Comparison of ENCODE assay signal across 8 cellular contexts in genomic region chr1:62439652-62440371, GRCh38. TPM values are rescaled to one million over a fixed set of nuclear protein-coding genes. Genes with fewer than 3 reads are reported as not detected.
DNase-seq lines count a peak whose midpoint lies in the region; ATAC-seq and TF ChIP-seq lines count a peak whose summit lies in the region.

No MANE protein-coding gene starts in this region.

- no peaks in the 10 kb centered on the region for H3K9me3 ChIP-seq in smooth muscle cell (replicated peaks; ENCODE audit: low read depth)
- H3K9me3 ChIP-seq in trophoblast cell (ENCODE audit: insufficient read depth, low read depth, low read length), result no peaks in the 10 kb centered on the region

- H3K27me3 ChIP-seq in smooth muscle cell (ENCODE audit: low read depth), result no peaks in the 10 kb centered on the region
- no peaks in the 10 kb centered on the region for H3K27me3 ChIP-seq in trophoblast cell (ENCODE audit: insufficient read depth, low read length)

- peaks cover 15% of the 10 kb centered on the region for H3K79me1 ChIP-seq in trophoblast cell (ENCODE audit: low read length)

- H2AK5ac ChIP-seq in trophoblast cell (ENCODE audit: low read length), result no peak overlapping the region

- H2AFZ ChIP-seq in smooth muscle cell (ENCODE audit: low read depth), result no peak overlapping the region
- no peak overlapping the region for H2AFZ ChIP-seq in trophoblast cell (ENCODE audit: insufficient read depth, low read length, poor library complexity)

- no peak overlapping the region for H3K23ac ChIP-seq in trophoblast cell (ENCODE audit: low read length)

- intact Hi-C loops in activated naive CD4-positive, alpha-beta T cell treated with anti-CD3 and anti-CD28 coated beads for 36 hours (cut with micrococcal nuclease), result loop anchor here (5.0 kb wide), 1 partner anchor 882 kb away; the partner anchor contains the start of gene FOXD3

- peak overlapping the region; percentile 52 for H3K4me3 Mint-ChIP-seq in activated naive CD4-positive, alpha-beta T cell treated with anti-CD3 and anti-CD28 coated beads for 36 hours
- H3K4me3 Mint-ChIP-seq in activated CD8-positive, alpha-beta T cell treated with anti-CD3 and anti-CD28 coated beads, Interleukin-2, amount 10 ng/mL, durations not matched to agents 7 days and 5 days, result peak overlapping the region; percentile 95

- H4K91ac ChIP-seq in trophoblast cell (ENCODE audit: low read depth, low read length), result no peak overlapping the region

- no peak overlapping the region for H2BK120ac ChIP-seq in trophoblast cell (ENCODE audit: insufficient read depth, low read length, poor library complexity)

- no peaks in the 10 kb centered on the region for H3K9me3 Mint-ChIP-seq in activated naive CD4-positive, alpha-beta T cell treated with anti-CD3 and anti-CD28 coated beads for 36 hours
- H3K9me3 Mint-ChIP-seq in activated CD8-positive, alpha-beta T cell treated with anti-CD3 and anti-CD28 coated beads, Interleukin-2, amount 10 ng/mL, durations not matched to agents 7 days and 5 days (ENCODE audit: insufficient read depth), result no peaks in the 10 kb centered on the region

- no peaks in the 10 kb centered on the region for H3K36me3 ChIP-seq in smooth muscle cell (ENCODE audit: low read depth)
- peaks cover 5 to 7% of the 10 kb centered on the region in 2 experiments for H3K36me3 ChIP-seq in trophoblast cell (ENCODE audit: control insufficient read depth in 1 of 2, insufficient read depth in 2 of 2, low read length in 2 of 2)

- no peak overlapping the region for H3K14ac ChIP-seq in trophoblast cell (ENCODE audit: low read length)

- H3K4me3 ChIP-seq in smooth muscle cell, result peak overlapping the region; percentile 90
- H3K4me3 ChIP-seq in trophoblast cell (ENCODE audit: low read depth, low read length), result no peak overlapping the region

- no peak overlapping the region for H3K27ac Mint-ChIP-seq in activated naive CD4-positive, alpha-beta T cell treated with anti-CD3 and anti-CD28 coated beads for 36 hours
- H3K27ac Mint-ChIP-seq in activated CD8-positive, alpha-beta T cell treated with anti-CD3 and anti-CD28 coated beads, Interleukin-2, amount 10 ng/mL, durations not matched to agents 7 days and 5 days, result peak overlapping the region; percentile 11

- H3K4me1 Mint-ChIP-seq in activated naive CD4-positive, alpha-beta T cell treated with anti-CD3 and anti-CD28 coated beads for 36 hours (ENCODE audit: low read depth), result peaks cover 35% of the 10 kb centered on the region
- peaks cover 39% of the 10 kb centered on the region for H3K4me1 Mint-ChIP-seq in activated CD8-positive, alpha-beta T cell treated with anti-CD3 and anti-CD28 coated beads, Interleukin-2, amount 10 ng/mL, durations not matched to agents 7 days and 5 days (ENCODE audit: low read depth)

- H2BK5ac ChIP-seq in trophoblast cell (ENCODE audit: low read depth, low read length, poor library complexity), result no peak overlapping the region

- no peak overlapping the region for H3K4ac ChIP-seq in trophoblast cell (ENCODE audit: low read depth, low read length)

- peaks cover 27% of the 10 kb centered on the region for H4K20me1 ChIP-seq in smooth muscle cell (ENCODE audit: low read depth)

- H3K4me2 ChIP-seq in smooth muscle cell (no peak overlapping the region), trophoblast cell (ENCODE audit: low read length) (no peak overlapping the region)

- H3K9ac ChIP-seq in smooth muscle cell (ENCODE audit: low read depth) (no peak overlapping the region), trophoblast cell (ENCODE audit: low read length) (no peak overlapping the region)

- WGBS in smooth muscle cell (ENCODE audit: low lambda C conversion rate), result 94% methylated on average over 4 of the region's 4 CpGs
- WGBS in trophoblast cell (ENCODE audit: extremely low coverage, insufficient coverage, insufficient read length), result no CpG with 5 or more reads among the region's 4 CpGs

- H4K12ac ChIP-seq in trophoblast cell (ENCODE audit: low read depth, low read length), result no peak overlapping the region

- H3F3A ChIP-seq in smooth muscle cell (ENCODE audit: low read depth), result no peaks in the 10 kb centered on the region

- no peak overlapping the region for H4K8ac ChIP-seq in trophoblast cell (ENCODE audit: low read depth, low read length)

- H3K18ac ChIP-seq in trophoblast cell (ENCODE audit: low read length), result no peak overlapping the region

- POLR2A ChIA-PET in activated CD8-positive, alpha-beta T cell treated with anti-CD3 and anti-CD28 coated beads, Interleukin-2, amount 10 ng/mL, durations not matched to agents 7 days and 5 days (lab: Charles Lee), result interaction anchor here (0.7 kb wide), 1 partner anchor 158 kb away, joined by 3 read pairs; no protein-coding TSS in a partner anchor

- H3K27me3 Mint-ChIP-seq in activated naive CD4-positive, alpha-beta T cell treated with anti-CD3 and anti-CD28 coated beads for 36 hours (ENCODE audit: low read depth), result no peaks in the 10 kb centered on the region
- H3K27me3 Mint-ChIP-seq in activated CD8-positive, alpha-beta T cell treated with anti-CD3 and anti-CD28 coated beads, Interleukin-2, amount 10 ng/mL, durations not matched to agents 7 days and 5 days (ENCODE audit: low read depth), result no peaks in the 10 kb centered on the region

- peak; percentile 26 for ATAC-seq in HG03159 (IDR thresholded peaks at IDR 0.05; ENCODE audit: unreplicated experiment)
- ATAC-seq in activated CD8-positive, alpha-beta T cell treated with anti-CD3 and anti-CD28 coated beads, Interleukin-2, amount 10 ng/mL, durations not matched to agents 7 days and 5 days, result no peak

- peaks cover 43% of the 10 kb centered on the region for H3K36me3 Mint-ChIP-seq in activated naive CD4-positive, alpha-beta T cell treated with anti-CD3 and anti-CD28 coated beads for 36 hours (ENCODE audit: low read depth)
- H3K36me3 Mint-ChIP-seq in activated CD8-positive, alpha-beta T cell treated with anti-CD3 and anti-CD28 coated beads, Interleukin-2, amount 10 ng/mL, durations not matched to agents 7 days and 5 days (ENCODE audit: low read depth), result peaks cover 52% of the 10 kb centered on the region

- H3K27ac ChIP-seq in smooth muscle cell (ENCODE audit: low read depth) (no peak overlapping the region), trophoblast cell (ENCODE audit: low read depth, low read length) (no peak overlapping the region)

- no peak overlapping the region for H2BK12ac ChIP-seq in trophoblast cell (ENCODE audit: low read length)

- TF ChIP-seq CTCF in smooth muscle cell (IDR thresholded peaks at IDR 0.05; ENCODE audit: borderline replicate concordance, insufficient read depth, poor library complexity, severe bottlenecking), result no peak

- DNase-seq in activated naive CD4-positive, alpha-beta T cell treated with anti-CD3 and anti-CD28 coated beads for 36 hours, result peak; percentile 19
- DNase-seq in activated naive CD4-positive, alpha-beta T cell (lab: John Stamatoyannopoulos, UW), result no peak
- DNase-seq in activated CD8-positive, alpha-beta T cell treated with anti-CD3 and anti-CD28 coated beads, Interleukin-2, amount 10 ng/mL, durations not matched to agents 7 days and 5 days, result no peak
- no peak for DNase-seq in smooth muscle cell (lab: John Stamatoyannopoulos, UW; ENCODE audit: unreplicated experiment)
- DNase-seq in activated gamma-delta T cell treated with Interleukin-2 at 50 U/mL for 16 hours, result no peak
- DNase-seq in trophoblast cell, result no peak
- DNase-seq in NCI-H1417 treated with DMSO at 0.1 percent for 48 hours (lab: John Stamatoyannopoulos, UW), result no peak

- CTCF ChIA-PET in activated naive CD4-positive, alpha-beta T cell treated with anti-CD3 and anti-CD28 coated beads for 36 hours (lab: Charles Lee), result interaction anchor here (0.7 to 1.4 kb wide), 2 partner anchors 19 to 264 kb away, joined by 3 read pairs; no protein-coding TSS in a partner anchor
- CTCF ChIA-PET in activated CD8-positive, alpha-beta T cell treated with anti-CD3 and anti-CD28 coated beads, Interleukin-2, amount 10 ng/mL, durations not matched to agents 7 days and 5 days (lab: Charles Lee), result interaction anchor here (1.1 to 1.2 kb wide), 2 partner anchors 9 to 1397 kb away, joined by 3 to 6 read pairs; no protein-coding TSS in a partner anchor

- peaks cover 19% of the 10 kb centered on the region for H3K4me1 ChIP-seq in smooth muscle cell (ENCODE audit: low read depth)
- H3K4me1 ChIP-seq in trophoblast cell (ENCODE audit: control insufficient read depth in 1 of 2, insufficient read depth in 2 of 2, low read length in 2 of 2), result peaks cover 0 to 4% of the 10 kb centered on the region in 2 experiments

- H3K79me2 ChIP-seq in smooth muscle cell (ENCODE audit: low read depth) (peaks cover 56% of the 10 kb centered on the region), trophoblast cell (ENCODE audit: control insufficient read depth, insufficient read depth, low read length, poor library complexity) (peaks cover 15% of the 10 kb centered on the region)

RNA-seq across cellular contexts. Expression of gene USP1, which starts 3.0 kb away (rescaled TPM):
- 10 to 100 TPM; 65.9 to 67.1 TPM for total RNA-seq in activated naive CD4-positive, alpha-beta T cell treated with anti-CD3 and anti-CD28 coated beads for 36 hours
- 10 to 100 TPM; 83.7 to 87.0 TPM for total RNA-seq in activated CD8-positive, alpha-beta T cell treated with anti-CD3 and anti-CD28 coated beads, Interleukin-2, amount 10 ng/mL, durations not matched to agents 7 days and 5 days
- 22.1 TPM in 2 replicates for total RNA-seq in smooth muscle cell
- polyA plus RNA-seq in smooth muscle cell, result 11.2 and 11.9 TPM in 2 replicates
- polyA plus RNA-seq in trophoblast cell (2013), result 24.4 and 24.9 TPM in 2 replicates
